15 cellular contexts compared by ENCODE assay signal in the genomic region with DNA sequence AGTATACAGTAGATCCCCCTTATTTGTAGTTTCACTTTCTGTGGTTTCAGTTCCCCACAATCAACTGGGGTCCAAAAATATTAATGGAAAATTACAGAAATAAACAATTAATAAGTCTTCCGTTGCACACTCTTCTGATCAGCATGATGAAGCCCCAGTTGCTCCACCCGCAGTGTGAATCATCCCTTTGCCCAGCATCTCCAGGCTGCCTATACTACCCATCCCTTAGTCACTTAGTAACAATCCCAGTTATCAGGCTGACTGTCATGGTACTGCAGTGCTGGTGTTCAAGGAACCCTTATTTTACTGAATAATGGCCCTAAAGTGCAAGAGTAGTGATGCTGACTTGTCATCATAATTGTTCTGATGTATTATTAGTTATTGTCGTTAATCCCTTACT. TPM values are rescaled to one million over a fixed set of nuclear protein-coding genes. Genes with fewer than 3 reads are reported as not detected.
DNase-seq lines count a peak whose midpoint lies in the region; ATAC-seq and TF ChIP-seq lines count a peak whose summit lies in the region.
"Had no signal": no experiment of that assay in that cellular context is flagged by ENCODE, and none has a peak within 500 bp of the region (broad histone marks: within the 10 kb centered on the region; RNA-seq: fewer than 3 reads in every experiment).

No MANE protein-coding gene starts in this region.

- H3K9me3 ChIP-seq in adipocyte (ENCODE audit: control insufficient read depth, low read length): no peaks in the 10 kb centered on the region
- no peaks in the 10 kb centered on the region for H3K9me3 ChIP-seq in psoas muscle

- in situ Hi-C loops in ACHN (cut with HindIII; ENCODE audit: low pct_ligation_motif_present, low pct_unique_long_range_greater_than_20kb, low sequenced_read_pairs): no loop called here

- H3K4me1 ChIP-seq in adipocyte (ENCODE audit: control insufficient read depth, insufficient read depth, low read length) (peaks cover 13% of the 10 kb centered on the region), psoas muscle (no peaks in the 10 kb centered on the region)

- H3K36me3 Mint-ChIP-seq in activated T-helper 1 cell treated with anti-CD3 and anti-CD28 coated beads, Interleukin-12 subunit alpha, Interleukin-12 subunit beta, Interleukin-2, Interleukin-4 antibody, amounts not matched to agents 30 ng/mL and 10 ng/mL and 1 ng/mL, durations not matched to agents 14 hours and 24 hours and 36 hours (ENCODE audit: low read depth): no peaks in the 10 kb centered on the region
- H3K36me3 Mint-ChIP-seq: stimulated activated naive B cell treated with anti-CD40 and anti-IgM and Interleukin-4, amounts not matched to agents 10 μg/mL and 1 μg/mL and 100 μg/mL, for 72 hours had no signal

- no peak overlapping the region for H3K27ac Mint-ChIP-seq in activated T-helper 1 cell treated with anti-CD3 and anti-CD28 coated beads, Interleukin-12 subunit alpha, Interleukin-12 subunit beta, Interleukin-2, Interleukin-4 antibody, amounts not matched to agents 30 ng/mL and 10 ng/mL and 1 ng/mL, durations not matched to agents 14 hours and 24 hours and 36 hours
- H3K27ac Mint-ChIP-seq: dendritic cell treated with granulocyte-macrophage colony-stimulating factor and Interleukin-4, amounts not matched to agents 40 ng/mL and 50 ng/mL, for 4 days; stimulated activated naive B cell treated with anti-CD40 and anti-IgM and Interleukin-4, amounts not matched to agents 10 μg/mL and 1 μg/mL and 100 μg/mL, for 72 hours had no signal

- peak; percentile 75 for DNase-seq in ACHN
- DNase-seq in HK-2 (ENCODE audit: unreplicated experiment): peak; percentile 36
- DNase-seq in adipocyte (ENCODE audit: low read depth): peak; percentile 28
- DNase-seq in fibroblast of the aortic adventitia (ENCODE audit: low read depth): peak; percentile 64
- no peak for DNase-seq in psoas muscle
- no peak for DNase-seq in activated T-helper 1 cell treated with anti-CD3 and anti-CD28 coated beads, Interleukin-12 subunit alpha, Interleukin-12 subunit beta, Interleukin-2, Interleukin-4 antibody, amounts not matched to agents 30 ng/mL and 10 ng/mL and 1 ng/mL, durations not matched to agents 14 hours and 24 hours and 36 hours (ENCODE audit: low spot score)
- DNase-seq in NCI-H446 treated with DMSO at 0.1 percent for 48 hours (lab: John Stamatoyannopoulos, UW): no peak
- DNase-seq: foreskin melanocyte; NCI-H1417; NCI-H510A; stimulated activated naive B cell treated with anti-CD40 and anti-IgM and Interleukin-4, amounts not matched to agents 10 μg/mL and 1 μg/mL and 100 μg/mL, for 72 hours; T-helper 1 cell had no signal

- TF ChIP-seq CTCF in fibroblast of the aortic adventitia (IDR thresholded peaks at IDR 0.05; ENCODE audit: insufficient read depth, low read length) (no peak), psoas muscle (IDR thresholded peaks at IDR 0.05) (no peak)

- H3K27me3 Mint-ChIP-seq in activated T-helper 1 cell treated with anti-CD3 and anti-CD28 coated beads, Interleukin-12 subunit alpha, Interleukin-12 subunit beta, Interleukin-2, Interleukin-4 antibody, amounts not matched to agents 30 ng/mL and 10 ng/mL and 1 ng/mL, durations not matched to agents 14 hours and 24 hours and 36 hours (ENCODE audit: insufficient read depth): peaks cover 21% of the 10 kb centered on the region

- H3K36me3 ChIP-seq in adipocyte (ENCODE audit: control insufficient read depth, insufficient read depth, low read length, severe bottlenecking) (no peaks in the 10 kb centered on the region), psoas muscle (ENCODE audit: insufficient read depth in 1 of 2, low read depth in 1 of 2) (no peaks in the 10 kb centered on the region)

- peaks cover 12% of the 10 kb centered on the region for H3K4me1 Mint-ChIP-seq in activated T-helper 1 cell treated with anti-CD3 and anti-CD28 coated beads, Interleukin-12 subunit alpha, Interleukin-12 subunit beta, Interleukin-2, Interleukin-4 antibody, amounts not matched to agents 30 ng/mL and 10 ng/mL and 1 ng/mL, durations not matched to agents 14 hours and 24 hours and 36 hours (ENCODE audit: low read depth)

- ATAC-seq in HG03378 (IDR thresholded peaks at IDR 0.05; ENCODE audit: unreplicated experiment): no peak
- ATAC-seq in psoas muscle: no peak
- ATAC-seq: Panc1; stimulated activated naive B cell treated with anti-CD40 and anti-IgM and Interleukin-4, amounts not matched to agents 10 μg/mL and 1 μg/mL and 100 μg/mL, for 72 hours had no signal

- H3K9me3 Mint-ChIP-seq in activated T-helper 1 cell treated with anti-CD3 and anti-CD28 coated beads, Interleukin-12 subunit alpha, Interleukin-12 subunit beta, Interleukin-2, Interleukin-4 antibody, amounts not matched to agents 30 ng/mL and 10 ng/mL and 1 ng/mL, durations not matched to agents 14 hours and 24 hours and 36 hours: no peaks in the 10 kb centered on the region
- H3K9me3 Mint-ChIP-seq: dendritic cell treated with granulocyte-macrophage colony-stimulating factor and Interleukin-4, amounts not matched to agents 40 ng/mL and 50 ng/mL, for 4 days had no signal

- H3K9ac ChIP-seq in adipocyte (ENCODE audit: low read length): no peak overlapping the region

- 88 to 91% (median 91%) methylated on average over 3 of the region's 3 CpGs for WGBS in psoas muscle, 3 donors

- H3K27me3 ChIP-seq in adipocyte (replicated peaks; ENCODE audit: control insufficient read depth, insufficient read depth, low read length) (no peaks in the 10 kb centered on the region), psoas muscle (ENCODE audit: insufficient read depth in 3 of 3, low read length in 2 of 3) (peaks cover 0 to 2% (median 0%) of the 10 kb centered on the region in 3 donors)

- H3K27ac ChIP-seq in psoas muscle: no peak overlapping the region

- intact Hi-C loops in psoas muscle (cut with DNase I): no loop called here
- intact Hi-C loops in activated T-helper 1 cell treated with anti-CD3 and anti-CD28 coated beads, Interleukin-12 subunit alpha, Interleukin-12 subunit beta, Interleukin-2, Interleukin-4 antibody, amounts not matched to agents 30 ng/mL and 10 ng/mL and 1 ng/mL, durations not matched to agents 14 hours and 24 hours and 36 hours (cut with micrococcal nuclease): no loop called here

- H3K4me3 Mint-ChIP-seq in activated T-helper 1 cell treated with anti-CD3 and anti-CD28 coated beads, Interleukin-12 subunit alpha, Interleukin-12 subunit beta, Interleukin-2, Interleukin-4 antibody, amounts not matched to agents 30 ng/mL and 10 ng/mL and 1 ng/mL, durations not matched to agents 14 hours and 24 hours and 36 hours: no peak overlapping the region
- H3K4me3 Mint-ChIP-seq: dendritic cell treated with granulocyte-macrophage colony-stimulating factor and Interleukin-4, amounts not matched to agents 40 ng/mL and 50 ng/mL, for 4 days; stimulated activated naive B cell treated with anti-CD40 and anti-IgM and Interleukin-4, amounts not matched to agents 10 μg/mL and 1 μg/mL and 100 μg/mL, for 72 hours had no signal

- no peak overlapping the region for H3K4me3 ChIP-seq in adipocyte (ENCODE audit: low read length)
- no peak overlapping the region for H3K4me3 ChIP-seq in fibroblast of the aortic adventitia (ENCODE audit: low read depth, low read length)
- H3K4me3 ChIP-seq in psoas muscle: no peak overlapping the region

RNA-seq across cellular contexts. Expression of gene SHC3, which starts 28.9 kb away (rescaled TPM):
- total RNA-seq in fibroblast of the aortic adventitia (ENCODE audit: low replicate concordance): 26.5 and 28.0 TPM in 2 replicates
- total RNA-seq in psoas muscle: under 1 TPM; 0.12 to 0.71 (median 0.37) TPM
- under 1 TPM; 0.04 to 0.39 (median 0.08) TPM for polyA plus RNA-seq in psoas muscle
- total RNA-seq in activated T-helper 1 cell treated with anti-CD3 and anti-CD28 coated beads, Interleukin-12 subunit alpha, Interleukin-12 subunit beta, Interleukin-2, Interleukin-4 antibody, amounts not matched to agents 30 ng/mL and 10 ng/mL and 1 ng/mL, durations not matched to agents 14 hours and 24 hours and 36 hours: not detected in 2 replicates

Comparison
In these comparisons a context has a peak if more than half of its experiments do, and no peak if none do; other contexts are left out.
1. DNase-seq: peak in ACHN (single experiment), HK-2 (single experiment), adipocyte (single experiment) and fibroblast of the aortic adventitia (single experiment); none in psoas muscle (0 of 2), activated T-helper 1 cell treated with anti-CD3 and anti-CD28 coated beads, Interleukin-12 subunit alpha, Interleukin-12 subunit beta, Interleukin-2, Interleukin-4 antibody, amounts not matched to agents 30 ng/mL and 10 ng/mL and 1 ng/mL, durations not matched to agents 14 hours and 24 hours and 36 hours (single experiment) and NCI-H446 treated with DMSO at 0.1 percent for 48 hours (single experiment).
2. RNA of gene SHC3, which starts 28.9 kb away (total RNA-seq): 26.5 to 28.0 TPM in fibroblast of the aortic adventitia; 0.12 to 0.71 TPM in psoas muscle and not detected in activated T-helper 1 cell treated with anti-CD3 and anti-CD28 coated beads, Interleukin-12 subunit alpha, Interleukin-12 subunit beta, Interleukin-2, Interleukin-4 antibody, amounts not matched to agents 30 ng/mL and 10 ng/mL and 1 ng/mL, durations not matched to agents 14 hours and 24 hours and 36 hours; every median in the first group is over 10 times any median in the second.